ENCODE assay signal across 1 cellular context in the genomic region with DNA sequence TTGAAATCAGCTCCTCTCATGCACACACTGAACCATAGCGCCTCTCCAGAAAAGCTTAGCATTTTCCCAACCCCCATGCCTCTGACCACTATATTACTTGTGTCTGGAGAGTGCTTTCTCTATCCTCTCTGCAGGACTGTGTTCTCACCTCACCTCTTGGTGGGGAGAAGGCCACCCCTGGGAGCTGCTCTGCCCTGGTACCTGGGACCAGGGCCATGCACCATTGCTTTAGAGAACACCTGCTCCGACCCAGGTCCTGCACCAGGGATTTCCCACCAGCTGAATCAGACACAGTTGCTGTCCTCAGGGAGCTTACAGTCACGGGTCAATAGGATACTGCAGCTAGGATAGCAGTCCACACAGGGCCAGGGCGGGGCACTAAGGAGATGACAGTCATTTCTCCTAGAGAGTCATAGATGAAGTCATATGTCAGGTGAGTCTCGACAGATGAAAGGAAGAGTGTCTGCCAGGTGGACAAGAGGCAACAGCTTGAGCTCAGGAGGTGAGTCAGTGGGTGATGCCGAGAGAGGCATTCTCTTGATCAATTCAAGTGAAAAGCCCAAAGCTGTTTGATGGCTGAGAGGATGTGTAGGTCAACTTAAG.
TF ChIP-seq lines count a peak whose summit lies in the region.

No MANE protein-coding gene starts in this region.

TF ChIP-seq in HCT116, 20 proteins besides CTCF, POLR2A, EP300 and RAD21 (continued from another document):
- TF ChIP-seq CEBPB (IDR thresholded peaks at IDR 0.05; ENCODE audit: low read depth) (no peak), ZNF274 (IDR thresholded peaks at IDR 0.05; ENCODE audit: low read depth, low read length) (no peak), SP1 (IDR thresholded peaks at IDR 0.05; ENCODE audit: low read depth) (no peak)
- TF ChIP-seq, protein P1, sequence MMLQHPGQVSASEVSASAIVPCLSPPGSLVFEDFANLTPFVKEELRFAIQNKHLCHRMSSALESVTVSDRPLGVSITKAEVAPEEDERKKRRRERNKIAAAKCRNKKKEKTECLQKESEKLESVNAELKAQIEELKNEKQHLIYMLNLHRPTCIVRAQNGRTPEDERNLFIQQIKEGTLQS (IDR thresholded peaks at IDR 0.05) = no peak
- TF ChIP-seq, protein P2, sequence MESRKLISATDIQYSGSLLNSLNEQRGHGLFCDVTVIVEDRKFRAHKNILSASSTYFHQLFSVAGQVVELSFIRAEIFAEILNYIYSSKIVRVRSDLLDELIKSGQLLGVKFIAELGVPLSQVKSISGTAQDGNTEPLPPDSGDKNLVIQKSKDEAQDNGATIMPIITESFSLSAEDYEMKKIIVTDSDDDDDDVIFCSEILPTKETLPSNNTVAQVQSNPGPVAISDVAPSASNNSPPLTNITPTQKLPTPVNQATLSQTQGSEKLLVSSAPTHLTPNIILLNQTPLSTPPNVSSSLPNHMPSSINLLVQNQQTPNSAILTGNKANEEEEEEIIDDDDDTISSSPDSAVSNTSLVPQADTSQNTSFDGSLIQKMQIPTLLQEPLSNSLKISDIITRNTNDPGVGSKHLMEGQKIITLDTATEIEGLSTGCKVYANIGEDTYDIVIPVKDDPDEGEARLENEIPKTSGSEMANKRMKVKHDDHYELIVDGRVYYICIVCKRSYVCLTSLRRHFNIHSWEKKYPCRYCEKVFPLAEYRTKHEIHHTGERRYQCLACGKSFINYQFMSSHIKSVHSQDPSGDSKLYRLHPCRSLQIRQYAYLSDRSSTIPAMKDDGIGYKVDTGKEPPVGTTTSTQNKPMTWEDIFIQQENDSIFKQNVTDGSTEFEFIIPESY (IDR thresholded peaks at IDR 0.05; ENCODE audit: extremely low read depth, insufficient replicate concordance, low read length) = no peak
TF ChIP-seq in HCT116: peak in this region for 0.
